ENCODE assay signal across 8 cellular contexts in the genomic region with DNA sequence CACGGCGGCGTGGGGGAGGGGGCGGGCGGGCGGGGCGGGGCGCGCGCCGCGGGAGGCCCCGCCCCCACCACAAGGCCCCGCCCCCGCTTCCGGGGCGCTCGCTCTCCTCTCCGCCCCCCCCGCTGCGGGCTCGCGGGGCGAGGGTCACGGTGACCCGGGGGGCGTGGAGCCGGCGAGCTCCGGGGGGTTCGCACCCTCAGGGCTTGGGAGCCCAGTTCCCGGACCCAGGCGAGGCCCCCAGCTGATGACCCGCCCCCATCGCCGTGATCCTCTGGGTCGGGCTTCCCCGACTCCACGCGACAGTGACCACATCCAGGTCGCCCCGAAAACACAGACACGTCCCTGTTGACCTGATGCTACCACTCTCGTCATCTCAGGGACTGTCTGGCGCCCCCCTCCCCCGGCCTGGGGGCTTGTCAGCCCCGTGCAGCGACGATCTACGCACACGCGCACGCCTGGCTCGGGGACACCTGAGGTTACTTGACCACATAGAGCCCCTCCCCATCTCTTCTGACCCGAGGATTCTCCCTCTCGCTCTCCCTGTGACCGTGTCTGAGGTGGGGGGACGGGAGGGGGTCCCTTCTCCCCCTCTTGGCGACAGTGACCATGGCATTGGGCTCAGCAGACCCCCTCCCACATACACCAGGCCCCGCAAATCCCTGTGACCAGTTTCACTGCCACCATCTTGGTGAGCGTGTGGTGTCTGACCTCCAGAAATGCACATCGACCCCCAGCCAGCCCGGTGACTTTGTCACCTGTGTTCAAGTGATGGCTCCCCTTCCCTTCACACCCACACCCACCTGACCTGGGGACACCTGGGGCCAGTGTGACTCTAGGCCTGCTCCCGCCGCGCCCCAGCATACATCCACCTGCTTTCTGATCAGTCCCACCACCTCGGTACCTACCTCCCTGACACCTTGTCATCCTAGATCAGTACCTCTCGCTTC. TPM values are rescaled to one million over a fixed set of nuclear protein-coding genes. Genes with fewer than 3 reads are reported as not detected.
A peak's percentile ranks its signal among the peaks of the same experiment; 100 is the strongest.
DNase-seq lines count a peak whose midpoint lies in the region; ATAC-seq and TF ChIP-seq lines count a peak whose summit lies in the region.

No MANE protein-coding gene starts in this region.

- no peak for TF ChIP-seq POLR2A in sigmoid colon (IDR thresholded peaks at IDR 0.05)

- H3K79me2 ChIP-seq in KMS-11 (ENCODE audit: insufficient read depth, low read depth): peaks cover 31% of the 10 kb centered on the region

- no peaks in the 10 kb centered on the region for H3K27me3 Mint-ChIP-seq in activated naive CD4-positive, alpha-beta T cell treated with anti-CD3 and anti-CD28 coated beads for 36 hours (ENCODE audit: low read depth)

- TF ChIP-seq EP300 in sigmoid colon (IDR thresholded peaks at IDR 0.05): no peak

- H3K4me2 ChIP-seq in KMS-11: peak overlapping the region; percentile 74

- peak; percentile 69 for DNase-seq in activated naive CD4-positive, alpha-beta T cell treated with anti-CD3 and anti-CD28 coated beads for 36 hours
- no peak for DNase-seq in left ventricle myocardium inferior
- peak; percentile 82 for DNase-seq in sigmoid colon
- no peak for DNase-seq in NCI-H1092 treated with DMSO at 0.1 percent for 48 hours (lab: John Stamatoyannopoulos, UW)
- DNase-seq in foreskin melanocyte: no peak

- H3K4me3 Mint-ChIP-seq in activated naive CD4-positive, alpha-beta T cell treated with anti-CD3 and anti-CD28 coated beads for 36 hours: peak overlapping the region; percentile 88

- H3K27me3 ChIP-seq in KMS-11 (ENCODE audit: insufficient read depth, low read depth) (no peaks in the 10 kb centered on the region), left ventricle myocardium inferior (ENCODE audit: low read depth) (no peaks in the 10 kb centered on the region), sigmoid colon (no peaks in the 10 kb centered on the region)

- CTCF ChIA-PET in activated naive CD4-positive, alpha-beta T cell treated with anti-CD3 and anti-CD28 coated beads for 36 hours (lab: Charles Lee): interaction anchor here (0.6 to 1.6 kb wide), 7 partner anchors 12 to 695 kb away, joined by 3 to 10 read pairs (median 3); no protein-coding TSS in a partner anchor

- H3K4me1 ChIP-seq in KMS-11 (ENCODE audit: low read depth, poor library complexity, severe bottlenecking) (peaks cover 5% of the 10 kb centered on the region), left ventricle myocardium inferior (peaks cover 54% of the 10 kb centered on the region), sigmoid colon (peaks cover 0 to 47% (median 44%) of the 10 kb centered on the region in 4 donors)

- H3K36me3 ChIP-seq in KMS-11 (ENCODE audit: insufficient read depth) (no peaks in the 10 kb centered on the region), left ventricle myocardium inferior (peaks cover 22% of the 10 kb centered on the region), sigmoid colon (peaks cover 0 to 27% (median 10%) of the 10 kb centered on the region in 4 donors)

- H3K9me3 Mint-ChIP-seq in activated naive CD4-positive, alpha-beta T cell treated with anti-CD3 and anti-CD28 coated beads for 36 hours: no peaks in the 10 kb centered on the region

- H3K9me3 ChIP-seq in left ventricle myocardium inferior (replicated peaks) (no peaks in the 10 kb centered on the region), sigmoid colon (no peaks in the 10 kb centered on the region)

- peak overlapping the region; percentile 73 for H3K9ac ChIP-seq in KMS-11

- H3K4me1 Mint-ChIP-seq in activated naive CD4-positive, alpha-beta T cell treated with anti-CD3 and anti-CD28 coated beads for 36 hours (ENCODE audit: low read depth): peaks cover 24% of the 10 kb centered on the region

- TF ChIP-seq CTCF in GM12875 (IDR thresholded peaks at IDR 0.05; ENCODE audit: borderline replicate concordance, insufficient read depth, low read depth, low read length) (no peak), KMS-11 (conservative IDR thresholded peaks at IDR 0.05; ENCODE audit: low read depth, low read length) (no peak), left ventricle myocardium inferior (IDR thresholded peaks at IDR 0.05; ENCODE audit: borderline replicate concordance) (no peak), sigmoid colon (IDR thresholded peaks at IDR 0.05) (no peak)

- intact Hi-C loops in activated naive CD4-positive, alpha-beta T cell treated with anti-CD3 and anti-CD28 coated beads for 36 hours (cut with micrococcal nuclease): no loop called here
- intact Hi-C loops in left ventricle myocardium inferior (cut with micrococcal nuclease): no loop called here
- intact Hi-C loops in sigmoid colon (cut with DNase I): loop anchor here (2.0 to 5.0 kb wide), 2 partner anchors 16 to 37 kb away; a partner anchor contains a TSS

- WGBS in sigmoid colon, 2 donors: 4 to 11% methylated on average over 67 to 68 of the region's 68 CpGs

- peak; percentile 29 for ATAC-seq in GM21528 (IDR thresholded peaks at IDR 0.05; ENCODE audit: low FRiP score, unreplicated experiment)

- peaks cover 10% of the 10 kb centered on the region for H3K36me3 Mint-ChIP-seq in activated naive CD4-positive, alpha-beta T cell treated with anti-CD3 and anti-CD28 coated beads for 36 hours (ENCODE audit: low read depth)

- peak overlapping the region; percentile 81 for H3K27ac Mint-ChIP-seq in activated naive CD4-positive, alpha-beta T cell treated with anti-CD3 and anti-CD28 coated beads for 36 hours

- peak overlapping the region; percentile 38 for H3K27ac ChIP-seq in KMS-11
- peak overlapping the region; percentile 93 for H3K27ac ChIP-seq in left ventricle myocardium inferior (replicated peaks)
- peak overlapping the region; percentile 86 to 91 (median 90) for H3K27ac ChIP-seq in sigmoid colon

- H2AFZ ChIP-seq in KMS-11 (ENCODE audit: low read depth): peak overlapping the region; percentile 30; the same call in 1 of the 2 replicates

- H4K20me1 ChIP-seq in KMS-11 (ENCODE audit: insufficient read depth): no peaks in the 10 kb centered on the region

- H3K4me3 ChIP-seq in GM12875 (ENCODE audit: low read depth, low read length) (peak overlapping the region; percentile 82), KMS-11 (IDR thresholded peaks at IDR 0.05; ENCODE audit: insufficient read depth, low read depth, low read length) (no peak overlapping the region), left ventricle myocardium inferior (peak overlapping the region; percentile 97), sigmoid colon (peak overlapping the region; percentile 82 to 99 (median 95))

RNA-seq across cellular contexts. Expression of a gene that starts 0.7 kb away (rescaled TPM):
- total RNA-seq in activated naive CD4-positive, alpha-beta T cell treated with anti-CD3 and anti-CD28 coated beads for 36 hours: 10 to 100 TPM; 39.1 to 39.8 TPM
- total RNA-seq in left ventricle myocardium inferior: 24.2 TPM
- 10 to 100 TPM; 12.5 to 20.2 (median 17.4) TPM for total RNA-seq in sigmoid colon
- polyA plus RNA-seq in sigmoid colon: 10 to 100 TPM; 15.6 to 27.8 (median 15.7) TPM

RNA-seq across cellular contexts. Expression of a gene that starts 10.3 kb away (rescaled TPM):
- total RNA-seq in activated naive CD4-positive, alpha-beta T cell treated with anti-CD3 and anti-CD28 coated beads for 36 hours: 1 to 10 TPM; 1.7 to 3.7 TPM
- total RNA-seq in left ventricle myocardium inferior (8.2 TPM), sigmoid colon (1 to 10 TPM in 1 of 4 donors, not detected in 3; 1.8 TPM)
- polyA plus RNA-seq in sigmoid colon: not detected

RNA-seq across cellular contexts. Expression of a gene that starts 15.8 kb away (rescaled TPM):
- total RNA-seq in activated naive CD4-positive, alpha-beta T cell treated with anti-CD3 and anti-CD28 coated beads for 36 hours: 10 to 100 TPM; 10.9 to 12.4 TPM
- 9.8 TPM for total RNA-seq in left ventricle myocardium inferior
- total RNA-seq in sigmoid colon: 10 to 100 TPM; 20.3 to 31.2 (median 27.8) TPM
- 10 to 100 TPM; 11.6 to 19.5 (median 16.8) TPM for polyA plus RNA-seq in sigmoid colon

RNA-seq across cellular contexts. Expression of a gene that starts 16.0 kb away (rescaled TPM):
- not detected for total RNA-seq in activated naive CD4-positive, alpha-beta T cell treated with anti-CD3 and anti-CD28 coated beads for 36 hours
- total RNA-seq in left ventricle myocardium inferior: 0.44 TPM
- total RNA-seq in sigmoid colon: not detected
- polyA plus RNA-seq in sigmoid colon: 1 to 10 TPM in 2 of 3 donors, under 1 TPM in 1; 0.23 to 1.2 (median 1.2) TPM

RNA-seq across cellular contexts. Expression of a gene that starts 21.6 kb away (rescaled TPM):
- total RNA-seq in activated naive CD4-positive, alpha-beta T cell treated with anti-CD3 and anti-CD28 coated beads for 36 hours: under 1 TPM in 1 of 2 experiments, not detected in 1; 0.43 TPM
- total RNA-seq in left ventricle myocardium inferior: 0.22 TPM
- total RNA-seq in sigmoid colon: 10 to 100 TPM; 25.3 to 92.2 (median 38.8) TPM
- 1 to 10 TPM in 1 of 3 donors, under 1 TPM in 2; 0.60 to 2.2 (median 0.92) TPM for polyA plus RNA-seq in sigmoid colon

Comparison
In these comparisons a context has a peak if more than half of its experiments do, and no peak if none do; other contexts are left out.
1. H3K27ac ChIP-seq: peak in every context shown above with its lines; median percentile 93 in left ventricle myocardium inferior; 90 in sigmoid colon; 38 in KMS-11.
2. DNase-seq: peak in activated naive CD4-positive, alpha-beta T cell treated with anti-CD3 and anti-CD28 coated beads for 36 hours (single experiment) and sigmoid colon (single experiment); none in left ventricle myocardium inferior (single experiment), NCI-H1092 treated with DMSO at 0.1 percent for 48 hours (single experiment) and foreskin melanocyte (single experiment).